Comparison of ENCODE assay signal across 6 cellular contexts in the genomic region with DNA sequence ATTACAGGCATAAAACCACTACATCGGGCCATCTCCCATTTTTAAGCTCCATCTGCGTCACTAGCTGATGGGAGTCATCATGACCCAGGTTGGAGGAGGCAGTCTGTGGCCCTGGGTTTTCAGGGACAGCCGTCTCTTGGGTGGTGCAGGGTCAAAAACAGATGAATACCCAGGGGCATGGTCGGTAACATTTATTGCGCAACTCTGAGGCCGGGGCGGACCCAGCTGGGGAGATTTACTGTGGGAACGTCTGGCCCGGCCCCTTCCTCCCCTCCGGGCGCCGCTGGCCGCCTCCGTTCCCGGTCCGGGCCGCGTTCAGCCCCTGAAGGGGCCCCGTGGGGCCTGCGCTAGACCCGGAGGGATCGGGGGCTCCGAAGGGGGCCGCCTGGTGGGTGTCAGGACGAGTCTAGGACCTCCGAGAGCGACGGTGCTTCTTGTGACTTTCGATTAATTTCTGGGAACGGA. TPM values are rescaled to one million over a fixed set of nuclear protein-coding genes. Genes with fewer than 3 reads are reported as not detected.
A peak's percentile ranks its signal among the peaks of the same experiment; 100 is the strongest.
DNase-seq lines count a peak whose midpoint lies in the region; ATAC-seq and TF ChIP-seq lines count a peak whose summit lies in the region.

No MANE protein-coding gene starts in this region.

- H3K4me3 ChIP-seq in astrocyte of the cerebellum (ENCODE audit: low read depth, low read length), result peak overlapping the region; percentile 11

- peaks cover 8 to 17% (median 16%) of the 10 kb centered on the region in 3 donors for H3K27me3 Mint-ChIP-seq in naive B cell

- DNase-seq in GM03348 (ENCODE audit: low spot score) (peak; percentile 28), astrocyte of the cerebellum (ENCODE audit: low read depth) (no peak), naive B cell (no peak)

- no peaks in the 10 kb centered on the region for H3K36me3 Mint-ChIP-seq in naive B cell

- H3K27ac Mint-ChIP-seq in naive B cell, result peak overlapping the region in 2 of 6 donors; percentile 21 to 87

- H3K4me3 Mint-ChIP-seq in naive B cell, result peak overlapping the region; percentile 79 to 91 (median 88)

- in situ Hi-C loops in astrocyte of the cerebellum (cut with HindIII; ENCODE audit: low sequenced_read_pairs), result no loop called here

- peaks cover 0 to 1% (median 0%) of the 10 kb centered on the region in 7 donors for H3K9me3 Mint-ChIP-seq in naive B cell

- TF ChIP-seq CTCF in astrocyte of the cerebellum (IDR thresholded peaks at IDR 0.05; ENCODE audit: low read depth, low read length, missing control alignments), result no peak

- peaks cover 44 to 61% (median 51%) of the 10 kb centered on the region in 3 donors for H3K4me1 Mint-ChIP-seq in naive B cell

- no peak for ATAC-seq in naive B cell (ENCODE audit: low read depth in 2 of 2)
- ATAC-seq in GM21515 (IDR thresholded peaks at IDR 0.05; ENCODE audit: unreplicated experiment), result no peak
- ATAC-seq in HG02938 (IDR thresholded peaks at IDR 0.05; ENCODE audit: unreplicated experiment), result no peak
- no peak for ATAC-seq in HG02798 (IDR thresholded peaks at IDR 0.05; ENCODE audit: poor library complexity, unreplicated experiment)

RNA-seq across cellular contexts. Expression of gene RGL3, which starts 1.3 kb away (rescaled TPM):
- polyA plus RNA-seq in naive B cell (ENCODE audit: low read depth in 6 of 6), result under 1 TPM in 2 of 6 donors, not detected in 4; 0.40 to 0.44 TPM

RNA-seq across cellular contexts. Expression of gene ODAD3, which starts 14.5 kb away (rescaled TPM):
- polyA plus RNA-seq in naive B cell (ENCODE audit: low read depth in 6 of 6), result 1 to 10 TPM in 1 of 6 donors, under 1 TPM in 5; 0.21 to 1.2 (median 0.69) TPM

RNA-seq across cellular contexts. Expression of gene PRKCSH, which starts 15.0 kb away (rescaled TPM):
- 10 to 100 TPM; 32.2 to 79.6 (median 46.9) TPM for polyA plus RNA-seq in naive B cell (ENCODE audit: low read depth in 6 of 6)

RNA-seq across cellular contexts. Expression of gene EPOR, which starts 36.3 kb away (rescaled TPM):
- polyA plus RNA-seq in naive B cell (ENCODE audit: low read depth in 6 of 6), result 1 to 10 TPM in 5 of 6 donors, not detected in 1; 2.2 to 3.9 (median 3.6) TPM

RNA-seq across cellular contexts. Expression of gene SWSAP1, which starts 46.0 kb away (rescaled TPM):
- polyA plus RNA-seq in naive B cell (ENCODE audit: low read depth in 6 of 6), result 10 to 100 TPM in 1 of 6 donors, 1 to 10 TPM in 5; 6.0 to 10.2 (median 7.6) TPM
